ENCODE assay signal across 13 cellular contexts in the genomic region with DNA sequence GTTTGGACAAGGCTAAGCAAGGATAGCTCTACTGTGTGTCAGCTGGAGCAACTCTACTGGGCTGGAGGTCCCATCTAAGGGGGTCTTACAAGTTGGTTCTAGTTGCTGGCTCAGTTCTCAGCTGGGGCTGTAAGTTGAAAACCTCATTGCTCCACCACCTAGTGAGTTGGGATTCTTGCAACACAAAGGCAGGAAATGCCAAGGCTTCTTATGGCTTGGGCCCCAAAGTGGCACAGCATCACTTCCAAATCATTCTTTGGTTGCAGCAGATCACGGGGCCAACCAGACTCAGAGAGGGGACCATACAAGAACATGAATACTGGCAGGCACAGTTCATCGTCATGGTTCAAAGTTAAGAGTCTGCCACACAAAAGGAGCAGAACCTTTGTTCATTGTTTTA.
"Had no signal": no experiment of that assay in that cellular context is flagged by ENCODE, and none has a peak within 500 bp of the region (broad histone marks: within the 10 kb centered on the region; RNA-seq: fewer than 3 reads in every experiment).

No MANE protein-coding gene starts in this region.

- H3K9me3 ChIP-seq: lower lobe of right lung, right atrium auricular region, thyroid gland had no signal

- H3K36me3 ChIP-seq: lower lobe of right lung, right atrium auricular region, thyroid gland had no signal

- H3K4me3 ChIP-seq: lower lobe of right lung, right atrium auricular region, thyroid gland had no signal

- DNase-seq: activated CD4-positive, alpha-beta T cell treated with anti-CD3 and anti-CD28 coated beads, Interleukin-2, amount 50 U/mL, for 4 hours; activated CD4-positive, CD25-positive, alpha-beta regulatory T cell treated with anti-CD3 and anti-CD28 coated beads, Interleukin-2, amount 50 U/mL, for 72 hours; activated naive CD4-positive, alpha-beta T cell treated with anti-CD3 and anti-CD28 coated beads, Interleukin-2, amount 10 ng/mL, durations not matched to agents 7 days and 5 days; activated T-cell treated with anti-CD3 and anti-CD28 coated beads for 4 hours; dorsolateral prefrontal cortex; hippocampal formation; immature natural killer cell; left cardiac atrium; lower lobe of right lung; stimulated activated CD4-positive, alpha-beta T cell treated with anti-CD3 and anti-CD28 coated beads, Interleukin-2, amount 100 ng/mL, for 48 hours; thyroid gland had no signal

- H3K27me3 ChIP-seq: dorsolateral prefrontal cortex, right atrium auricular region, thyroid gland had no signal

- H3K4me1 ChIP-seq: lower lobe of right lung, right atrium auricular region, thyroid gland had no signal

- ATAC-seq: left cardiac atrium; lower lobe of right lung; stimulated activated memory B cell treated with anti-CD40 and anti-IgM and Interleukin-4, amounts not matched to agents 10 μg/mL and 1 μg/mL and 100 μg/mL, for 72 hours had no signal

- H3K27ac ChIP-seq: lower lobe of right lung, right atrium auricular region, thyroid gland had no signal
